In genomic region chr22:25779890-25780289, GRCh38 we compare ENCODE assay signal across 23 cellular contexts. TPM values are rescaled to one million over a fixed set of nuclear protein-coding genes. Genes with fewer than 3 reads are reported as not detected.
A peak's percentile ranks its signal among the peaks of the same experiment; 100 is the strongest.
DNase-seq lines count a peak whose midpoint lies in the region; ATAC-seq, FAIRE-seq and TF ChIP-seq lines count a peak whose summit lies in the region.
"Had no signal": no experiment of that assay in that cellular context is flagged by ENCODE, and none has a peak within 500 bp of the region (broad histone marks: within the 10 kb centered on the region; RNA-seq: fewer than 3 reads in every experiment).

No MANE protein-coding gene starts in this region.

- peak overlapping the region; percentile 13 for H3K18ac ChIP-seq in neuronal stem cell (ENCODE audit: low read length)

- no peaks in the 10 kb centered on the region; the same call in 1 of the 2 replicates for H4K20me1 ChIP-seq in K562 (replicated peaks; ENCODE audit: control insufficient read depth, insufficient read depth, low read length)

- H3K9me3 ChIP-seq in K562 (replicated peaks; ENCODE audit: control insufficient read depth, insufficient read depth, low read depth, low read length), result no peaks in the 10 kb centered on the region
- no peaks in the 10 kb centered on the region for H3K9me3 ChIP-seq in neuronal stem cell (replicated peaks in 1 of 2; ENCODE audit: control insufficient read depth in 2 of 2, insufficient read depth in 1 of 2, low read depth in 1 of 2, low read length in 2 of 2)
- H3K9me3 ChIP-seq: HAP-1 had no signal

- H2BK15ac ChIP-seq in neuronal stem cell (ENCODE audit: low read length), result no peak overlapping the region

- peaks cover 26% of the 10 kb centered on the region; the same call in 2 of the 3 replicates for H3K36me3 ChIP-seq in K562 (ENCODE audit: control insufficient read depth, insufficient read depth, low read length)
- no peaks in the 10 kb centered on the region for H3K36me3 ChIP-seq in neuronal stem cell (replicated peaks in 1 of 2; ENCODE audit: control insufficient read depth in 2 of 2, insufficient read depth in 2 of 2, low read length in 2 of 2)
- H3K36me3 ChIP-seq: HAP-1 had no signal

- no peaks in the 10 kb centered on the region for H3K79me2 ChIP-seq in K562 (ENCODE audit: control insufficient read depth, insufficient read depth, low read length)

- TF ChIP-seq EP300 in K562 (IDR thresholded peaks at IDR 0.05; ENCODE audit: low read length), result no peak

- TF ChIP-seq CTCF in K562 (IDR thresholded peaks at IDR 0.05 in 2 of 3, conservative IDR thresholded peaks at IDR 0.05 in 1 of 3; ENCODE audit: insufficient read depth in 2 of 3, low read depth in 1 of 3, low read length in 3 of 3), result no peak

- H3K27ac ChIP-seq in K562 (ENCODE audit: extremely low read depth, low read depth, low read length) (no peak overlapping the region), neuronal stem cell (replicated peaks; ENCODE audit: low read length) (no peak overlapping the region)

- H3K79me1 ChIP-seq in neuronal stem cell (ENCODE audit: low read depth, low read length), result no peaks in the 10 kb centered on the region

- BruUV-seq in K562 (replicated peaks; lab: Mats Ljungman, UMichigan), result no TSS peak

- H3K9ac ChIP-seq in K562 (ENCODE audit: insufficient read depth in 1 of 2, low read depth in 2 of 2, low read length in 2 of 2) (no peak overlapping the region; a peak in 1 of 4 replicates), neuronal stem cell (ENCODE audit: low read depth, low read length, poor library complexity) (no peak overlapping the region)

- intact Hi-C loops in K562 (cut with micrococcal nuclease), result loop anchor here (10.0 kb wide), 1 partner anchor 235 kb away; no protein-coding TSS in a partner anchor

- H3K23ac ChIP-seq in neuronal stem cell (ENCODE audit: low read depth, low read length, poor library complexity), result no peak overlapping the region

- H3K4me1 ChIP-seq in K562 (replicated peaks in 1 of 2; ENCODE audit: control insufficient read depth in 2 of 2, insufficient read depth in 2 of 2, low read length in 2 of 2) (no peaks in the 10 kb centered on the region; a peak in 1 of 5 replicates), neuronal stem cell (ENCODE audit: control insufficient read depth in 2 of 2, insufficient read depth in 1 of 2, low read depth in 1 of 2, low read length in 2 of 2) (no peaks in the 10 kb centered on the region)

- no peak for ATAC-seq in K562

- in situ Hi-C loops in K562 (cut with MboI), result no loop called here

- H2BK5ac ChIP-seq in neuronal stem cell (ENCODE audit: low read length), result no peak overlapping the region

- POLR2A ChIA-PET in K562 (lab: Yijun Ruan, JAX), result no interaction called here

- H3K4me3 ChIP-seq in K562, result no peak overlapping the region
- no peak overlapping the region for H3K4me3 ChIP-seq in neuronal stem cell (ENCODE audit: low read length in 2 of 2)
- H3K4me3 ChIP-seq: HAP-1 had no signal

- CTCF ChIA-PET in K562 (lab: Yijun Ruan, JAX; ENCODE audit: low intra/inter-chr PET ratio), result no interaction called here

- no peak overlapping the region for H4K91ac ChIP-seq in neuronal stem cell (ENCODE audit: low read depth, low read length, poor library complexity)

- H3K4me2 ChIP-seq in K562 (ENCODE audit: insufficient read depth, low read length), result no peak overlapping the region
- no peak overlapping the region for H3K4me2 ChIP-seq in neuronal stem cell (ENCODE audit: insufficient read depth, low read length, poor library complexity, severe bottlenecking)

- H3K4ac ChIP-seq in neuronal stem cell (ENCODE audit: low read length), result no peak overlapping the region

- H2AFZ ChIP-seq in K562 (ENCODE audit: low read depth, low read length) (no peak overlapping the region), neuronal stem cell (ENCODE audit: low read length) (no peak overlapping the region)

- H2BK120ac ChIP-seq in neuronal stem cell (ENCODE audit: low read depth, low read length), result peak overlapping the region; percentile 35

- FAIRE-seq in K562 (lab: Jason Lieb, UNC), result no peak
- peak; percentile 93 for FAIRE-seq in urothelium cell line (lab: Jason Lieb, UNC)
- FAIRE-seq: GM12891, GM18507, H54 had no signal

- 95% methylated on average over 11 of the region's 13 CpGs for WGBS in K562 (ENCODE audit: insufficient coverage, low coverage, missing lambda C conversion rate)
- no CpG with 5 or more reads among the region's 13 CpGs for WGBS in neuronal stem cell (ENCODE audit: extremely low coverage in 2 of 2, insufficient read length in 2 of 2, insufficient replicate concordance in 1 of 2), 2 donors

- TF ChIP-seq RAD21 in K562 (CRISPR knock-in tag; conservative IDR thresholded peaks at IDR 0.05 in 1 of 2, IDR thresholded peaks at IDR 0.05 in 1 of 2), result no peak

- DNase-seq in K562 (ENCODE audit: extremely low read depth in 1 of 4, low spot score in 3 of 4) (no peak), neuronal stem cell (ENCODE audit: low spot score) (no peak), urothelium cell line (ENCODE audit: low spot score) (no peak), NCI-H526 (lab: John Stamatoyannopoulos, UW) (no peak), Kasumi-1 (lab: John Stamatoyannopoulos, UW) (no peak)
- no peak for DNase-seq in activated CD8-positive, alpha-beta memory T cell treated with anti-CD3 and anti-CD28 coated beads, Interleukin-2, amount 50 U/mL, for 4 hours
- DNase-seq: C1 segment of cervical spinal cord; Calu3; CD4-positive, alpha-beta memory T cell; DMS53; DMS79 treated with DMSO at 0.1 percent for 48 hours; GF-D8; GOT3; HFFc6 had no signal

- H2AK5ac ChIP-seq in neuronal stem cell (ENCODE audit: low read depth, low read length), result peak overlapping the region; percentile 2

- H4K8ac ChIP-seq in neuronal stem cell (ENCODE audit: low read depth, low read length), result no peak overlapping the region

- TF ChIP-seq POLR2A in K562 (conservative IDR thresholded peaks at IDR 0.05), result no peak

- H3K9me1 ChIP-seq in K562 (ENCODE audit: control insufficient read depth, insufficient read depth, low read length), result no peaks in the 10 kb centered on the region

- H3K27me3 ChIP-seq in K562 (ENCODE audit: control insufficient read depth in 2 of 2, insufficient read depth in 2 of 2, low read length in 2 of 2) (no peaks in the 10 kb centered on the region), neuronal stem cell (ENCODE audit: control insufficient read depth in 3 of 3, insufficient read depth in 3 of 3, low read depth in 1 of 3, low read length in 3 of 3) (peaks cover 0 to 3% (median 1%) of the 10 kb centered on the region in 3 experiments)

- peak overlapping the region; percentile 26 for H2BK12ac ChIP-seq in neuronal stem cell (ENCODE audit: low read length)

- H3K14ac ChIP-seq in neuronal stem cell (ENCODE audit: low read length), result peak overlapping the region; percentile 85

TF ChIP-seq in K562, 482 proteins besides CTCF, POLR2A, EP300 and RAD21:
- TF ChIP-seq POLR2G (IDR thresholded peaks at IDR 0.05; ENCODE audit: low read depth, low read length), result peak; percentile 49; the same call in 1 of the 2 replicates
- no peak for TF ChIP-seq ZNF639 (CRISPR knock-in tag; conservative IDR thresholded peaks at IDR 0.05 in 1 of 2, IDR thresholded peaks at IDR 0.05 in 1 of 2)
- no peak for TF ChIP-seq HDAC8 (tag; IDR thresholded peaks at IDR 0.05)

RNA-seq across cellular contexts. Expression of gene MYO18B, which starts 37.9 kb away (rescaled TPM):
- total RNA-seq in K562 (2011; cell fraction: chromatin; rRNA removed; ENCODE audit: low replicate concordance), result 40.0 and 48.8 TPM in 2 replicates
- 28.2 and 29.6 TPM in 2 replicates for total RNA-seq in K562 (2011; cell fraction: nucleolus; rRNA removed)
- 24.7 and 29.3 TPM in 2 replicates for total RNA-seq in K562 (2011; cell fraction: nucleoplasm; rRNA removed)
- total RNA-seq in K562 (2014; rRNA removed) (6.7 TPM in 2 replicates), K562 (2014; rRNA removed; fragmentation: Illumina TruSeq; extraction: Trizol) (4.0 TPM in 2 replicates), K562 (2015; rRNA removed; fragmentation: Illumina TruSeq; extraction: Trizol) (4.3 and 4.9 TPM in 2 replicates), K562 (2021) (5.8 and 7.0 TPM in 2 replicates)
- polyA plus RNA-seq in K562 (2011; rRNA removed) (1.9 and 2.4 TPM in 2 replicates), K562 (2014; fragmentation: Illumina TruSeq; extraction: Trizol) (5.5 and 5.7 TPM in 2 replicates), K562 (2014; fragmentation: Nextera tagmentation; extraction: Ambion mirVana) (under 1 TPM; 0.06 to 0.18 TPM), K562 (2014; rRNA removed) (4.8 and 5.0 TPM in 2 replicates)
- polyA plus RNA-seq in K562 (2011; cell fraction: cytosol; rRNA removed), result 1.4 and 1.8 TPM in 2 replicates
- polyA plus RNA-seq in K562 (2011; cell fraction: nucleus; rRNA removed), result 7.0 and 10.1 TPM in 2 replicates
- polyA plus RNA-seq in K562 (2012), result 4.8 and 23.9 TPM in 2 replicates
- 5.6 TPM in 2 replicates for polyA minus RNA-seq in K562 (2011; rRNA and poly(A)+ RNA removed)
- polyA minus RNA-seq in K562 (2011; cell fraction: cytosol; rRNA and poly(A)+ RNA removed), result 2.5 and 3.9 TPM in 2 replicates
- 7.8 and 10.0 TPM in 2 replicates for polyA minus RNA-seq in K562 (2011; cell fraction: nucleus; rRNA and poly(A)+ RNA removed)
- polyA plus RNA-seq in neuronal stem cell (2013, experiment 1 of 2), result 0.06 TPM
- polyA plus RNA-seq in neuronal stem cell (2013, experiment 2 of 2), result 0.03 TPM
- total RNA-seq: A172, A673, Daoy, G401 had no signal
- polyA plus RNA-seq: BJ had no signal
